In genomic region chr11:12963051-12963450, GRCh38 we compare ENCODE assay signal across 26 cellular contexts. TPM values are rescaled to one million over a fixed set of nuclear protein-coding genes. Genes with fewer than 3 reads are reported as not detected.
"Had no signal": no experiment of that assay in that cellular context is flagged by ENCODE, and none has a peak within 500 bp of the region (broad histone marks: within the 10 kb centered on the region; RNA-seq: fewer than 3 reads in every experiment).

No MANE protein-coding gene starts in this region.

- H3K27me3 ChIP-seq: Peyer's patch had no signal

- H3K9me3 ChIP-seq: Peyer's patch, SJSA1, SK-N-SH had no signal

- DNase-seq: activated CD4-positive, alpha-beta memory T cell treated with anti-CD3 and anti-CD28 coated beads for 36 hours; activated CD4-positive, alpha-beta T cell treated with anti-CD3 and anti-CD28 coated beads for 4 hours; activated CD4-positive, alpha-beta T cell treated with anti-CD3 and anti-CD28 coated beads, Interleukin-2, amount 50 U/mL, for 1 hour; activated CD8-positive, alpha-beta memory T cell treated with anti-CD3 and anti-CD28 coated beads, Interleukin-2, amount 50 U/mL, for 48 hours; activated effector memory CD4-positive, alpha-beta T cell treated with Interleukin-2 at 50 U/mL for 16 hours; activated naive CD4-positive, alpha-beta T cell treated with anti-CD3 and anti-CD28 coated beads, Interleukin-2, amount 10 ng/mL, durations not matched to agents 7 days and 5 days; activated naive CD8-positive, alpha-beta T cell treated with anti-CD3 and anti-CD28 coated beads, Interleukin-2, amount 50 U/mL, for 24 hours; activated T-cell treated with anti-CD3 and anti-CD28 coated beads, Interleukin-2, amount 50 U/mL, for 48 hours; cerebellar nuclear complex; Karpas-422; KBM-7; NCI-H1105; NCI-H1417 treated with DMSO at 0.1 percent for 48 hours; NCI-H1930; NCI-H2081 treated with DMSO at 0.1 percent for 48 hours; NCI-H345; NCI-H510A; NCI-H526; NCI-H774; PC-3; Peyer's patch; RPMI8226; SHP77 treated with DMSO at 0.1 percent for 48 hours had no signal

- H3K4me1 ChIP-seq: Peyer's patch, SJSA1 had no signal

- H3K9ac ChIP-seq: SK-N-SH had no signal

- ATAC-seq: activated naive CD8-positive, alpha-beta T cell treated with anti-CD3 and anti-CD28 coated beads, Interleukin-2, amount 50 U/mL, for 24 hours had no signal

- H3K4me3 ChIP-seq: Peyer's patch, SJSA1 had no signal

- H3K4me2 ChIP-seq: SK-N-SH had no signal

- H3K27ac ChIP-seq: Peyer's patch, SJSA1 had no signal

- H3K36me3 ChIP-seq: Peyer's patch, SJSA1 had no signal

RNA-seq across cellular contexts. Expression of gene RASSF10, which starts 46.1 kb away (rescaled TPM):
- total RNA-seq: activated CD4-positive, alpha-beta memory T cell treated with anti-CD3 and anti-CD28 coated beads for 36 hours; MCF 10A; PC-3; SJSA1 had no signal
- polyA plus RNA-seq: SK-N-SH had no signal
